ENCODE assay signal across 10 cellular contexts in the genomic region with DNA sequence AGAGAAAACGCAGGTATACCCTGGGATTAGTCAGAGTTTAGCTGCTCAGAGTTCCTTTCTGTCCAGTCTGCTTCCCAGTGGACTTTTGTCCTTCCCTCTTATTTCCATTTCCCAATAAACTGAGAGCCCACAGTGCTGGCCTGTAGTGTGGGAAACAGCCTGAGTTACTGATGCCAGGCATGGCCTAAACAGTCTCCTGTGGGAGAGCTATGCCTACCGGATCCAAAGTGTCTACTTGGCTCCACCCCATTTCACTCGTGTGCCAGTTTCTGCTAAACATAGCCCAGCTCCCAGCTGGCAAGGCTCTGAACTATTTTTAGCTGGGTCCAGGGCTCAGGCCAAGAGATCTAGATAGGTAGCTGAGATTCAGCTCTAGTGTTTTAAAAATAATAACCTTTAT. TPM values are rescaled to one million over a fixed set of nuclear protein-coding genes. Genes with fewer than 3 reads are reported as not detected.
DNase-seq lines count a peak whose midpoint lies in the region; ATAC-seq and TF ChIP-seq lines count a peak whose summit lies in the region.
"Had no signal": no experiment of that assay in that cellular context is flagged by ENCODE, and none has a peak within 500 bp of the region (broad histone marks: within the 10 kb centered on the region; RNA-seq: fewer than 3 reads in every experiment).

No MANE protein-coding gene starts in this region.

- H3K9ac ChIP-seq in liver (ENCODE audit: low read depth in 1 of 2, low read length in 2 of 2), result no peak overlapping the region

- intact Hi-C loops in upper lobe of right lung (cut with DNase I), result no loop called here

- H3K4me1 ChIP-seq in liver (ENCODE audit: control insufficient read depth in 4 of 4, insufficient read depth in 4 of 4, low read length in 3 of 4) (peaks cover 4 to 13% (median 9%) of the 10 kb centered on the region in 4 donors), upper lobe of right lung (peaks cover 7% of the 10 kb centered on the region)

- H3K27me3 ChIP-seq in liver (ENCODE audit: control insufficient read depth in 4 of 4, insufficient read depth in 4 of 4, low read length in 3 of 4), result no peaks in the 10 kb centered on the region
- no peaks in the 10 kb centered on the region for H3K27me3 ChIP-seq in upper lobe of right lung

- 19% methylated on average over 3 of the region's 3 CpGs for WGBS in liver

- H3K4me3 ChIP-seq in coronary artery, result peak overlapping the region; percentile 69
- H3K4me3 ChIP-seq in liver (ENCODE audit: low read depth in 1 of 3, low read length in 3 of 3), result no peak overlapping the region
- H3K4me3 ChIP-seq in upper lobe of right lung, result no peak overlapping the region

- TF ChIP-seq CTCF in coronary artery (IDR thresholded peaks at IDR 0.05), result no peak
- TF ChIP-seq CTCF in liver (IDR thresholded peaks at IDR 0.05; ENCODE audit: low read depth, low read length, missing input control), result no peak
- TF ChIP-seq CTCF in upper lobe of right lung (IDR thresholded peaks at IDR 0.05), result no peak

- peaks cover 0 to 4% (median 1%) of the 10 kb centered on the region in 4 donors for H3K9me3 ChIP-seq in liver (ENCODE audit: control insufficient read depth in 4 of 4, low read length in 3 of 4)
- no peaks in the 10 kb centered on the region for H3K9me3 ChIP-seq in upper lobe of right lung

- peak; percentile 66 to 76 for TF ChIP-seq RAD21 in liver (IDR thresholded peaks at IDR 0.05)

- DNase-seq in NCI-H446 treated with DMSO at 0.1 percent for 48 hours (lab: John Stamatoyannopoulos, UW), result peak; percentile 71
- DNase-seq in coronary artery (ENCODE audit: low spot score), result peak; percentile 93
- DNase-seq in upper lobe of right lung, result peak; percentile 67
- DNase-seq in SKM-1 (lab: John Stamatoyannopoulos, UW; ENCODE audit: unreplicated experiment), result no peak
- DNase-seq in stimulated activated CD4-positive, alpha-beta T cell treated with anti-CD3 and anti-CD28 coated beads, Interleukin-1b, Interleukin-23, amount 100 ng/mL, for 48 hours, result no peak
- DNase-seq: mesendoderm, NCI-H1930, T1000 had no signal

- ATAC-seq in upper lobe of right lung (peak; percentile 98), HG03175 (IDR thresholded peaks at IDR 0.05; ENCODE audit: unreplicated experiment) (no peak)

- H3K27ac ChIP-seq in coronary artery (peak overlapping the region; percentile 80 to 91), liver (ENCODE audit: low read depth in 1 of 2, low read length in 2 of 2) (peak overlapping the region; percentile 73 to 77), upper lobe of right lung (no peak overlapping the region)

- H3K36me3 ChIP-seq in liver (ENCODE audit: control insufficient read depth in 4 of 4, insufficient read depth in 3 of 4, low read depth in 1 of 4, low read length in 3 of 4) (no peaks in the 10 kb centered on the region), upper lobe of right lung (no peaks in the 10 kb centered on the region)

TF ChIP-seq in liver, 16 proteins besides CTCF, POLR2A, EP300 and RAD21:
- TF ChIP-seq HNF4A (conservative IDR thresholded peaks at IDR 0.05), result peak; percentile 95 to 97
- peak; percentile 85 to 88 for TF ChIP-seq JUND (IDR thresholded peaks at IDR 0.05)
- peak; percentile 82 for TF ChIP-seq TAF1 (conservative IDR thresholded peaks at IDR 0.05)
- peak; percentile 89 for TF ChIP-seq HNF4G (IDR thresholded peaks at IDR 0.05)
- TF ChIP-seq REST (IDR thresholded peaks at IDR 0.05), result peak; percentile 84
- TF ChIP-seq RXRA (IDR thresholded peaks at IDR 0.05), result peak; percentile 90 to 93
- peak in 1 of 2 donors; percentile 61 for TF ChIP-seq GABPA (IDR thresholded peaks at IDR 0.05 in 1 of 2, conservative IDR thresholded peaks at IDR 0.05 in 1 of 2)
- TF ChIP-seq YY1 (IDR thresholded peaks at IDR 0.05), result peak; percentile 80
- TF ChIP-seq, protein P1, sequence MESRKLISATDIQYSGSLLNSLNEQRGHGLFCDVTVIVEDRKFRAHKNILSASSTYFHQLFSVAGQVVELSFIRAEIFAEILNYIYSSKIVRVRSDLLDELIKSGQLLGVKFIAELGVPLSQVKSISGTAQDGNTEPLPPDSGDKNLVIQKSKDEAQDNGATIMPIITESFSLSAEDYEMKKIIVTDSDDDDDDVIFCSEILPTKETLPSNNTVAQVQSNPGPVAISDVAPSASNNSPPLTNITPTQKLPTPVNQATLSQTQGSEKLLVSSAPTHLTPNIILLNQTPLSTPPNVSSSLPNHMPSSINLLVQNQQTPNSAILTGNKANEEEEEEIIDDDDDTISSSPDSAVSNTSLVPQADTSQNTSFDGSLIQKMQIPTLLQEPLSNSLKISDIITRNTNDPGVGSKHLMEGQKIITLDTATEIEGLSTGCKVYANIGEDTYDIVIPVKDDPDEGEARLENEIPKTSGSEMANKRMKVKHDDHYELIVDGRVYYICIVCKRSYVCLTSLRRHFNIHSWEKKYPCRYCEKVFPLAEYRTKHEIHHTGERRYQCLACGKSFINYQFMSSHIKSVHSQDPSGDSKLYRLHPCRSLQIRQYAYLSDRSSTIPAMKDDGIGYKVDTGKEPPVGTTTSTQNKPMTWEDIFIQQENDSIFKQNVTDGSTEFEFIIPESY (IDR thresholded peaks at IDR 0.05), result peak; percentile 83
- peak; percentile 100 for TF ChIP-seq MAX (IDR thresholded peaks at IDR 0.05)
- TF ChIP-seq NR2F2 (IDR thresholded peaks at IDR 0.05), result peak; percentile 53
- TF ChIP-seq FOXA1 (IDR thresholded peaks at IDR 0.05), result peak; percentile 82
- TF ChIP-seq FOXA2 (IDR thresholded peaks at IDR 0.05), result peak; percentile 54
- peak; percentile 97 for TF ChIP-seq SP1 (IDR thresholded peaks at IDR 0.05)
- TF ChIP-seq ATF3 (IDR thresholded peaks at IDR 0.05), result peak; percentile 63
- TF ChIP-seq EGR1 (IDR thresholded peaks at IDR 0.05; ENCODE audit: low read depth in 2 of 2), result peak; percentile 86 to 95

RNA-seq across cellular contexts. Expression of gene PPP1CB, which starts 15.6 kb away (rescaled TPM):
- 10 to 100 TPM; 65.3 to 75.4 TPM for total RNA-seq in liver
- 10 to 100 TPM; 26.2 to 33.3 TPM for polyA plus RNA-seq in liver
- 256 TPM for total RNA-seq in upper lobe of right lung

Comparison
In these comparisons a context has a peak if more than half of its experiments do, and no peak if none do; other contexts are left out.
1. DNase-seq: peak in NCI-H446 treated with DMSO at 0.1 percent for 48 hours (single experiment), coronary artery (single experiment) and upper lobe of right lung (single experiment); none in SKM-1 (single experiment) and stimulated activated CD4-positive, alpha-beta T cell treated with anti-CD3 and anti-CD28 coated beads, Interleukin-1b, Interleukin-23, amount 100 ng/mL, for 48 hours (single experiment).